Comparison of ENCODE assay signal across 8 cellular contexts in the genomic region with DNA sequence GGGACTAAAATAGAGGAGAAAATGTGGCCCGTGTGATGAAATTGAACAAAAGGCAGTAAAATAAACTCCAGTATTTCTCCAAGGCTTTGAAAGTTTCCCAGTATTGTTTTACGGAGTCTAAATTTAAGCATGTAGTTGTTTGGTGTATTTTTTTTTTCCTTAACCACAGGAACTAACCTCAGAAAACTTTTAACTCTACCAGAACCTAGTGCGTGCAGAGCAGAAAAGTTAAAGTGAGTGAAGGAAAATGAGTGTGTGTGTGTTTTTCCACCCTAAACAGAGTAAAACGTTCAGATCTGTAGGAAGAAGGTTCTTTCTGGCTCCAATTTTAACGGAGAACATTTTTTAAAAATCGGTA. TPM values are rescaled to one million over a fixed set of nuclear protein-coding genes. Genes with fewer than 3 reads are reported as not detected.
A peak's percentile ranks its signal among the peaks of the same experiment; 100 is the strongest.
DNase-seq lines count a peak whose midpoint lies in the region; ATAC-seq and TF ChIP-seq lines count a peak whose summit lies in the region.

No MANE protein-coding gene starts in this region.

- no peak overlapping the region for H3K9ac ChIP-seq in rectal smooth muscle tissue (ENCODE audit: low read length)

- H3K4me3 ChIP-seq in SJSA1 = peak overlapping the region; percentile 76
- peak overlapping the region; percentile 50 for H3K4me3 ChIP-seq in fibroblast of mammary gland (ENCODE audit: control insufficient read depth, low read depth, low read length)
- peak overlapping the region; percentile 51 for H3K4me3 ChIP-seq in rectal smooth muscle tissue (ENCODE audit: low read length)

- H3K27me3 ChIP-seq in SJSA1 (replicated peaks) (peaks cover 21% of the 10 kb centered on the region), rectal smooth muscle tissue (ENCODE audit: control insufficient read depth, insufficient read depth, low read length) (no peaks in the 10 kb centered on the region)

- DNase-seq in GM03348 (ENCODE audit: low spot score) (peak; percentile 20), SJSA1 (ENCODE audit: low read depth in 1 of 2, low spot score in 2 of 2) (peak in 1 of 2 experiments; percentile 57), fibroblast of mammary gland (ENCODE audit: low read depth) (no peak), SW 1271 (lab: John Stamatoyannopoulos, UW) (no peak), NCI-H774 (lab: John Stamatoyannopoulos, UW) (no peak)
- no peak for DNase-seq in stimulated activated CD4-positive, alpha-beta T cell treated with anti-CD3 and anti-CD28 coated beads, Interleukin-15, amount 100 ng/mL, for 24 hours

- H3K9me3 ChIP-seq in SJSA1 (replicated peaks) = peaks cover 5% of the 10 kb centered on the region; the same call in 1 of the 2 replicates

- H3K27ac ChIP-seq in SJSA1 = no peak overlapping the region; the same call in 1 of the 2 replicates
- H3K27ac ChIP-seq in rectal smooth muscle tissue (ENCODE audit: low read depth, low read length) = no peak overlapping the region

- TF ChIP-seq CTCF in fibroblast of mammary gland (conservative IDR thresholded peaks at IDR 0.05; ENCODE audit: control insufficient read depth, insufficient read depth, low read depth, low read length) = no peak

- H3K4me1 ChIP-seq in SJSA1 (replicated peaks) (peaks cover 23% of the 10 kb centered on the region), rectal smooth muscle tissue (ENCODE audit: control insufficient read depth, insufficient read depth, low read length) (no peaks in the 10 kb centered on the region)

- H3K36me3 ChIP-seq in SJSA1 (peaks cover 3% of the 10 kb centered on the region; the same call in 1 of the 2 replicates), rectal smooth muscle tissue (ENCODE audit: control insufficient read depth, insufficient read depth, low read length) (no peaks in the 10 kb centered on the region)

- ATAC-seq in HG03354 (IDR thresholded peaks at IDR 0.05; ENCODE audit: poor library complexity, severe bottlenecking, unreplicated experiment) = no peak

RNA-seq across cellular contexts. Expression of gene PROSER2, which starts 0.8 kb away (rescaled TPM):
- total RNA-seq in SJSA1 (2014; rRNA removed; shearing (Covaris generic)) = 3.0 and 7.5 TPM in 2 replicates
